Comparison of ENCODE assay signal across 9 cellular contexts in genomic region chr3:43620953-43621405, GRCh38. TPM values are rescaled to one million over a fixed set of nuclear protein-coding genes. Genes with fewer than 3 reads are reported as not detected.
DNase-seq lines count a peak whose midpoint lies in the region; ATAC-seq, FAIRE-seq and TF ChIP-seq lines count a peak whose summit lies in the region.
"Had no signal": no experiment of that assay in that cellular context is flagged by ENCODE, and none has a peak within 500 bp of the region (broad histone marks: within the 10 kb centered on the region; RNA-seq: fewer than 3 reads in every experiment).

No MANE protein-coding gene starts in this region.

- H3K79me2 ChIP-seq in HepG2 (ENCODE audit: insufficient read depth, low read length): no peaks in the 10 kb centered on the region

- TF ChIP-seq POLR2A in HepG2 (IDR thresholded peaks at IDR 0.05; ENCODE audit: insufficient read depth in 1 of 2, low read depth in 2 of 2, low read length in 2 of 2) (no peak), thyroid gland (IDR thresholded peaks at IDR 0.05) (no peak)

- intact Hi-C loops in left ventricle myocardium inferior (cut with micrococcal nuclease): no loop called here
- intact Hi-C loops in cardiac septum (cut with DNase I): loop anchor here (5.0 kb wide), 1 partner anchor 146 kb away; no protein-coding TSS in a partner anchor
- intact Hi-C loops in HepG2 (cut with micrococcal nuclease; ENCODE audit: unreplicated experiment): no loop called here
- intact Hi-C loops in thyroid gland (cut with DNase I): loop anchor here (10.0 kb wide), 1 partner anchor 64 kb away; no protein-coding TSS in a partner anchor

- in situ Hi-C loops in astrocyte of the spinal cord (cut with HindIII; ENCODE audit: low sequenced_read_pairs) (no loop called here), HepG2 (cut with HindIII; ENCODE audit: extremely low pct_ligation_motif_present, low pct_unique_long_range_greater_than_20kb) (no loop called here)

- peak overlapping the region; percentile 90 for H2AFZ ChIP-seq in HepG2 (ENCODE audit: low read length)

- WGBS in HepG2 (ENCODE audit: low lambda C conversion rate): 26% methylated on average over 6 of the region's 9 CpGs
- WGBS in thyroid gland, 2 donors: 16% methylated on average over 9 of the region's 9 CpGs

- no peaks in the 10 kb centered on the region for H3K36me3 ChIP-seq in left ventricle myocardium inferior
- no peaks in the 10 kb centered on the region for H3K36me3 ChIP-seq in HepG2 (replicated peaks in 1 of 2; ENCODE audit: control insufficient read depth in 1 of 2, insufficient read depth in 2 of 2, low read length in 2 of 2)
- H3K36me3 ChIP-seq in thyroid gland: no peaks in the 10 kb centered on the region

- H3K9ac ChIP-seq in HepG2 (ENCODE audit: insufficient read depth, low read depth, low read length): peak overlapping the region; percentile 77

- CTCF ChIA-PET in HepG2 (lab: Yijun Ruan, JAX; ENCODE audit: low intra/inter-chr PET ratio, low total read pairs): no interaction called here

- H3K4me1 ChIP-seq in left ventricle myocardium inferior (peaks cover 21% of the 10 kb centered on the region), HepG2 (ENCODE audit: insufficient read depth, low read length) (peaks cover 35% of the 10 kb centered on the region), thyroid gland (peaks cover 4 to 11% of the 10 kb centered on the region in 2 donors)

- no peak for TF ChIP-seq EP300 in HepG2 (IDR thresholded peaks at IDR 0.05; ENCODE audit: low read depth in 2 of 2, low read length in 2 of 2)
- no peak for TF ChIP-seq EP300 in HepG2 (CRISPR knock-in tag; IDR thresholded peaks at IDR 0.05; ENCODE audit: borderline replicate concordance)

- H3K4me2 ChIP-seq in HepG2 (ENCODE audit: low read depth, low read length): peak overlapping the region; percentile 98

- H3K27me3 ChIP-seq in left ventricle myocardium inferior (ENCODE audit: low read depth) (no peaks in the 10 kb centered on the region), HepG2 (ENCODE audit: control insufficient read depth in 1 of 2, insufficient read depth in 2 of 2, low read length in 2 of 2) (no peaks in the 10 kb centered on the region; a peak in 1 of 5 replicates), thyroid gland (no peaks in the 10 kb centered on the region)

- no peak for FAIRE-seq in HepG2 (lab: Jason Lieb, UNC)
- FAIRE-seq: endometrium had no signal

- ATAC-seq in HepG2 (peak; percentile 36), HG03196 (IDR thresholded peaks at IDR 0.05; ENCODE audit: unreplicated experiment) (no peak), HG03378 (IDR thresholded peaks at IDR 0.05; ENCODE audit: unreplicated experiment) (no peak)

- no peak for DNase-seq in left ventricle myocardium inferior
- DNase-seq in cardiac septum (ENCODE audit: low spot score): no peak
- DNase-seq in astrocyte of the spinal cord (ENCODE audit: low read depth, low spot score): peak; percentile 42
- DNase-seq in HepG2 (ENCODE audit: low spot score): no peak
- no peak for DNase-seq in thyroid gland
- DNase-seq in GM20000 (ENCODE audit: low spot score): no peak

- TF ChIP-seq RAD21 in HepG2 (CRISPR knock-in tag; IDR thresholded peaks at IDR 0.05): no peak

- H4K20me1 ChIP-seq in HepG2 (ENCODE audit: insufficient read depth, low read length): no peaks in the 10 kb centered on the region

- H3K9me3 ChIP-seq in left ventricle myocardium inferior (replicated peaks) (no peaks in the 10 kb centered on the region), HepG2 (ENCODE audit: low read length) (no peaks in the 10 kb centered on the region), thyroid gland (no peaks in the 10 kb centered on the region)

- TF ChIP-seq CTCF in left ventricle myocardium inferior (IDR thresholded peaks at IDR 0.05; ENCODE audit: borderline replicate concordance): no peak
- TF ChIP-seq CTCF in astrocyte of the spinal cord (IDR thresholded peaks at IDR 0.05; ENCODE audit: low read depth, low read length): no peak
- no peak for TF ChIP-seq CTCF in HepG2 (CRISPR knock-in tag; IDR thresholded peaks at IDR 0.05)
- no peak for TF ChIP-seq CTCF in thyroid gland (IDR thresholded peaks at IDR 0.05)
- TF ChIP-seq CTCF in GM20000 (IDR thresholded peaks at IDR 0.05; ENCODE audit: extremely low read depth, missing control alignments): no peak

- H3K27ac ChIP-seq in left ventricle myocardium inferior (replicated peaks): peak overlapping the region; percentile 85
- peak overlapping the region; percentile 7 for H3K27ac ChIP-seq in HepG2 (ENCODE audit: extremely low read length, insufficient read depth, low read length)
- peak overlapping the region in 2 of 3 donors; percentile 64 to 87 for H3K27ac ChIP-seq in thyroid gland

- H3K4me3 ChIP-seq in left ventricle myocardium inferior (peak overlapping the region; percentile 97), astrocyte of the spinal cord (ENCODE audit: low read depth, low read length) (peak overlapping the region; percentile 89), HepG2 (replicated peaks in 1 of 3; ENCODE audit: insufficient read depth in 1 of 3, low read depth in 2 of 3, low read length in 3 of 3) (peak overlapping the region; percentile 89 to 98 (median 92)), thyroid gland (replicated peaks in 1 of 3) (peak overlapping the region; percentile 79 to 99 (median 85))

- POLR2A ChIA-PET in HepG2 (lab: Yijun Ruan, JAX): no interaction called here

- BruUV-seq in HepG2 (replicated peaks; lab: Mats Ljungman, UMichigan): TSS peak; percentile 66

TF ChIP-seq in HepG2, 621 proteins besides CTCF, POLR2A, EP300 and RAD21 (continues in another document):
- TF ChIP-seq PHF5A (CRISPR knock-in tag; IDR thresholded peaks at IDR 0.05; ENCODE audit: low read depth, unreplicated experiment) (no peak), ZNF282 (IDR thresholded peaks at IDR 0.05; ENCODE audit: partially characterized antibody) (no peak), ZNF446 (CRISPR knock-in tag; IDR thresholded peaks at IDR 0.05) (no peak), RNF2 (conservative IDR thresholded peaks at IDR 0.05; ENCODE audit: low read depth) (no peak), CREB1 (IDR thresholded peaks at IDR 0.05) (no peak), CREB1 (CRISPR knock-in tag; IDR thresholded peaks at IDR 0.05) (no peak), SOX5 (CRISPR knock-in tag; IDR thresholded peaks at IDR 0.05; ENCODE audit: borderline replicate concordance) (no peak), ZSCAN20 (CRISPR knock-in tag; IDR thresholded peaks at IDR 0.05; ENCODE audit: borderline replicate concordance) (no peak), ELF4 (CRISPR knock-in tag; IDR thresholded peaks at IDR 0.05; ENCODE audit: borderline replicate concordance) (no peak), ZNF773 (CRISPR knock-in tag; IDR thresholded peaks at IDR 0.05; ENCODE audit: borderline replicate concordance) (no peak)
- TF ChIP-seq, protein P1, sequence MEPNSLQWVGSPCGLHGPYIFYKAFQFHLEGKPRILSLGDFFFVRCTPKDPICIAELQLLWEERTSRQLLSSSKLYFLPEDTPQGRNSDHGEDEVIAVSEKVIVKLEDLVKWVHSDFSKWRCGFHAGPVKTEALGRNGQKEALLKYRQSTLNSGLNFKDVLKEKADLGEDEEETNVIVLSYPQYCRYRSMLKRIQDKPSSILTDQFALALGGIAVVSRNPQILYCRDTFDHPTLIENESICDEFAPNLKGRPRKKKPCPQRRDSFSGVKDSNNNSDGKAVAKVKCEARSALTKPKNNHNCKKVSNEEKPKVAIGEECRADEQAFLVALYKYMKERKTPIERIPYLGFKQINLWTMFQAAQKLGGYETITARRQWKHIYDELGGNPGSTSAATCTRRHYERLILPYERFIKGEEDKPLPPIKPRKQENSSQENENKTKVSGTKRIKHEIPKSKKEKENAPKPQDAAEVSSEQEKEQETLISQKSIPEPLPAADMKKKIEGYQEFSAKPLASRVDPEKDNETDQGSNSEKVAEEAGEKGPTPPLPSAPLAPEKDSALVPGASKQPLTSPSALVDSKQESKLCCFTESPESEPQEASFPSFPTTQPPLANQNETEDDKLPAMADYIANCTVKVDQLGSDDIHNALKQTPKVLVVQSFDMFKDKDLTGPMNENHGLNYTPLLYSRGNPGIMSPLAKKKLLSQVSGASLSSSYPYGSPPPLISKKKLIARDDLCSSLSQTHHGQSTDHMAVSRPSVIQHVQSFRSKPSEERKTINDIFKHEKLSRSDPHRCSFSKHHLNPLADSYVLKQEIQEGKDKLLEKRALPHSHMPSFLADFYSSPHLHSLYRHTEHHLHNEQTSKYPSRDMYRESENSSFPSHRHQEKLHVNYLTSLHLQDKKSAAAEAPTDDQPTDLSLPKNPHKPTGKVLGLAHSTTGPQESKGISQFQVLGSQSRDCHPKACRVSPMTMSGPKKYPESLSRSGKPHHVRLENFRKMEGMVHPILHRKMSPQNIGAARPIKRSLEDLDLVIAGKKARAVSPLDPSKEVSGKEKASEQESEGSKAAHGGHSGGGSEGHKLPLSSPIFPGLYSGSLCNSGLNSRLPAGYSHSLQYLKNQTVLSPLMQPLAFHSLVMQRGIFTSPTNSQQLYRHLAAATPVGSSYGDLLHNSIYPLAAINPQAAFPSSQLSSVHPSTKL (CRISPR knock-in tag; IDR thresholded peaks at IDR 0.05): no peak

RNA-seq across cellular contexts. Expression of gene ANO10, which starts 0.8 kb away (rescaled TPM):
- total RNA-seq in left ventricle myocardium inferior (12.6 TPM), cardiac septum (15.3 TPM), HepG2 (2016; rRNA removed; fragmentation: Illumina TruSeq; extraction: Trizol) (7.6 and 13.1 TPM in 2 replicates), thyroid gland (10 to 100 TPM; 26.7 to 33.9 (median 28.7) TPM)
- 6.1 and 7.0 TPM in 2 replicates for total RNA-seq in HepG2 (2016; cell fraction: cytosol; rRNA removed; fragmentation: Illumina TruSeq; extraction: Trizol; ENCODE audit: low read depth)
- 6.9 and 11.9 TPM in 2 replicates for total RNA-seq in HepG2 (2016; cell fraction: insoluble cytoplasmic fraction; rRNA removed; fragmentation: Illumina TruSeq; extraction: Trizol)
- total RNA-seq in HepG2 (2016; cell fraction: membrane; rRNA removed; fragmentation: Illumina TruSeq; extraction: Trizol): 4.6 and 6.2 TPM in 2 replicates
- total RNA-seq in HepG2 (2016; cell fraction: nucleus; rRNA removed; fragmentation: Illumina TruSeq; extraction: Trizol): 15.9 and 17.5 TPM in 2 replicates
- 9.9 and 10.4 TPM in 2 replicates for polyA plus RNA-seq in HepG2 (2011; rRNA removed)
- polyA plus RNA-seq in HepG2 (2011; cell fraction: cytosol; rRNA removed): 8.4 and 11.7 TPM in 2 replicates
- polyA plus RNA-seq in HepG2 (2011; cell fraction: nucleus; rRNA removed): 4.4 and 7.0 TPM in 2 replicates
- polyA plus RNA-seq in HepG2 (2012): 9.7 and 11.0 TPM in 2 replicates
- polyA plus RNA-seq in HepG2 (2016; cell fraction: cytosol; fragmentation: Illumina TruSeq; extraction: Trizol; ENCODE audit: low read depth): 2.3 and 2.4 TPM in 2 replicates
- 10.0 and 11.5 TPM in 2 replicates for polyA plus RNA-seq in HepG2 (2016; cell fraction: insoluble cytoplasmic fraction; fragmentation: Illumina TruSeq; extraction: Trizol; ENCODE audit: low read depth)
- polyA plus RNA-seq in HepG2 (2016; cell fraction: membrane; fragmentation: Illumina TruSeq; extraction: Trizol; ENCODE audit: low read depth): 4.2 and 5.1 TPM in 2 replicates
- polyA plus RNA-seq in HepG2 (2016; cell fraction: nucleus; fragmentation: Illumina TruSeq; extraction: Trizol; ENCODE audit: insufficient read depth, low read depth): 18.3 and 20.2 TPM in 2 replicates
- polyA minus RNA-seq in HepG2 (2011; rRNA and poly(A)+ RNA removed; ENCODE audit: low replicate concordance): 24.7 and 25.0 TPM in 2 replicates
- polyA minus RNA-seq in HepG2 (2011; cell fraction: cytosol; rRNA and poly(A)+ RNA removed): 9.2 and 10.2 TPM in 2 replicates
- polyA minus RNA-seq in HepG2 (2011; cell fraction: nucleus; rRNA and poly(A)+ RNA removed): 22.0 and 23.4 TPM in 2 replicates

Comparison
In these comparisons a context has a peak if more than half of its experiments do, and no peak if none do; other contexts are left out.
1. intact Hi-C loops: an anchor here in cardiac septum (5.0 kb wide) and thyroid gland (10.0 kb wide); none called in left ventricle myocardium inferior and HepG2.
2. H3K27ac ChIP-seq: peak in every context shown above with its lines; median percentile 85 in left ventricle myocardium inferior; 76 in thyroid gland; 7 in HepG2.